19 cellular contexts compared by ENCODE assay signal in genomic region chr10:91565241-91565640, GRCh38.
"Had no signal": no experiment of that assay in that cellular context is flagged by ENCODE, and none has a peak within 500 bp of the region (broad histone marks: within the 10 kb centered on the region; RNA-seq: fewer than 3 reads in every experiment).

No MANE protein-coding gene starts in this region.

- H3K27ac ChIP-seq: SJSA1, SK-N-MC had no signal

- DNase-seq: Karpas-422, KG1, MG63, NCI-H1092, NCI-H1105 treated with DMSO at 0.1 percent for 48 hours, NCI-H1417 treated with DMSO at 0.1 percent for 48 hours, NCI-H1694 treated with DMSO at 0.1 percent for 48 hours, NCI-H1930, NCI-H2081, NCI-H2107, NCI-H2227 treated with DMSO at 0.1 percent for 48 hours, NCI-H510A, NCI-H524 treated with DMSO at 0.1 percent for 48 hours, NCI-H69, NCI-H774, Right ventricle myocardium superior, SIG-M5 had no signal

- H3K4me3 ChIP-seq: MG63, SJSA1, SK-N-MC had no signal

- H3K9me3 ChIP-seq: SJSA1 had no signal

- H3K36me3 ChIP-seq: MG63, SJSA1 had no signal

- H3K27me3 ChIP-seq: MG63, SJSA1 had no signal
